ENCODE assay signal across 1 cellular context in the genomic region with DNA sequence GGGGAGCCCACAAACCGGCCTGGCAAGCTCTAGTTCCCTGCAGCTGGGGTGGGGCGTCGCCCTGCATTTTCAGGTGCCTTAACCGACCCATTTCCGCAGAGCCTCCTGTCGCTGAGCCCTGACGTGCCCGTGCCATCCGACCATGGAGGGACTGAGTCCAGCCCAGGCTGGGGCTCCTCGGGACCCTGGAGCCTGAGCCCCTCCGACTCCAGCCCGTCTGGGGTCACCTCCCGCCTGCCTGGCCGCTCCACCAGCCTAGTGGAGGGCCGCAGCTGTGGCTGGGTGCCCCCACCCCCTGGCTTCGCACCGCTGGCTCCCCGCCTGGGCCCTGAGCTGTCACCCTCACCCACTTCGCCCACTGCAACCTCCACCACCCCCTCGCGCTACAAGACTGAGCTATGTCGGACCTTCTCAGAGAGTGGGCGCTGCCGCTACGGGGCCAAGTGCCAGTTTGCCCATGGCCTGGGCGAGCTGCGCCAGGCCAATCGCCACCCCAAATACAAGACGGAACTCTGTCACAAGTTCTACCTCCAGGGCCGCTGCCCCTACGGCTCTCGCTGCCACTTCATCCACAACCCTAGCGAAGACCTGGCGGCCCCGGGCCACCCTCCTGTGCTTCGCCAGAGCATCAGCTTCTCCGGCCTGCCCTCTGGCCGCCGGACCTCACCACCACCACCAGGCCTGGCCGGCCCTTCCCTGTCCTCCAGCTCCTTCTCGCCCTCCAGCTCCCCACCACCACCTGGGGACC.
TF ChIP-seq lines count a peak whose summit lies in the region.

No MANE protein-coding gene starts in this region.

TF ChIP-seq in K562, 482 proteins besides CTCF, POLR2A, EP300 and RAD21 (continued from another document and continues in another):
- TF ChIP-seq, protein P1, sequence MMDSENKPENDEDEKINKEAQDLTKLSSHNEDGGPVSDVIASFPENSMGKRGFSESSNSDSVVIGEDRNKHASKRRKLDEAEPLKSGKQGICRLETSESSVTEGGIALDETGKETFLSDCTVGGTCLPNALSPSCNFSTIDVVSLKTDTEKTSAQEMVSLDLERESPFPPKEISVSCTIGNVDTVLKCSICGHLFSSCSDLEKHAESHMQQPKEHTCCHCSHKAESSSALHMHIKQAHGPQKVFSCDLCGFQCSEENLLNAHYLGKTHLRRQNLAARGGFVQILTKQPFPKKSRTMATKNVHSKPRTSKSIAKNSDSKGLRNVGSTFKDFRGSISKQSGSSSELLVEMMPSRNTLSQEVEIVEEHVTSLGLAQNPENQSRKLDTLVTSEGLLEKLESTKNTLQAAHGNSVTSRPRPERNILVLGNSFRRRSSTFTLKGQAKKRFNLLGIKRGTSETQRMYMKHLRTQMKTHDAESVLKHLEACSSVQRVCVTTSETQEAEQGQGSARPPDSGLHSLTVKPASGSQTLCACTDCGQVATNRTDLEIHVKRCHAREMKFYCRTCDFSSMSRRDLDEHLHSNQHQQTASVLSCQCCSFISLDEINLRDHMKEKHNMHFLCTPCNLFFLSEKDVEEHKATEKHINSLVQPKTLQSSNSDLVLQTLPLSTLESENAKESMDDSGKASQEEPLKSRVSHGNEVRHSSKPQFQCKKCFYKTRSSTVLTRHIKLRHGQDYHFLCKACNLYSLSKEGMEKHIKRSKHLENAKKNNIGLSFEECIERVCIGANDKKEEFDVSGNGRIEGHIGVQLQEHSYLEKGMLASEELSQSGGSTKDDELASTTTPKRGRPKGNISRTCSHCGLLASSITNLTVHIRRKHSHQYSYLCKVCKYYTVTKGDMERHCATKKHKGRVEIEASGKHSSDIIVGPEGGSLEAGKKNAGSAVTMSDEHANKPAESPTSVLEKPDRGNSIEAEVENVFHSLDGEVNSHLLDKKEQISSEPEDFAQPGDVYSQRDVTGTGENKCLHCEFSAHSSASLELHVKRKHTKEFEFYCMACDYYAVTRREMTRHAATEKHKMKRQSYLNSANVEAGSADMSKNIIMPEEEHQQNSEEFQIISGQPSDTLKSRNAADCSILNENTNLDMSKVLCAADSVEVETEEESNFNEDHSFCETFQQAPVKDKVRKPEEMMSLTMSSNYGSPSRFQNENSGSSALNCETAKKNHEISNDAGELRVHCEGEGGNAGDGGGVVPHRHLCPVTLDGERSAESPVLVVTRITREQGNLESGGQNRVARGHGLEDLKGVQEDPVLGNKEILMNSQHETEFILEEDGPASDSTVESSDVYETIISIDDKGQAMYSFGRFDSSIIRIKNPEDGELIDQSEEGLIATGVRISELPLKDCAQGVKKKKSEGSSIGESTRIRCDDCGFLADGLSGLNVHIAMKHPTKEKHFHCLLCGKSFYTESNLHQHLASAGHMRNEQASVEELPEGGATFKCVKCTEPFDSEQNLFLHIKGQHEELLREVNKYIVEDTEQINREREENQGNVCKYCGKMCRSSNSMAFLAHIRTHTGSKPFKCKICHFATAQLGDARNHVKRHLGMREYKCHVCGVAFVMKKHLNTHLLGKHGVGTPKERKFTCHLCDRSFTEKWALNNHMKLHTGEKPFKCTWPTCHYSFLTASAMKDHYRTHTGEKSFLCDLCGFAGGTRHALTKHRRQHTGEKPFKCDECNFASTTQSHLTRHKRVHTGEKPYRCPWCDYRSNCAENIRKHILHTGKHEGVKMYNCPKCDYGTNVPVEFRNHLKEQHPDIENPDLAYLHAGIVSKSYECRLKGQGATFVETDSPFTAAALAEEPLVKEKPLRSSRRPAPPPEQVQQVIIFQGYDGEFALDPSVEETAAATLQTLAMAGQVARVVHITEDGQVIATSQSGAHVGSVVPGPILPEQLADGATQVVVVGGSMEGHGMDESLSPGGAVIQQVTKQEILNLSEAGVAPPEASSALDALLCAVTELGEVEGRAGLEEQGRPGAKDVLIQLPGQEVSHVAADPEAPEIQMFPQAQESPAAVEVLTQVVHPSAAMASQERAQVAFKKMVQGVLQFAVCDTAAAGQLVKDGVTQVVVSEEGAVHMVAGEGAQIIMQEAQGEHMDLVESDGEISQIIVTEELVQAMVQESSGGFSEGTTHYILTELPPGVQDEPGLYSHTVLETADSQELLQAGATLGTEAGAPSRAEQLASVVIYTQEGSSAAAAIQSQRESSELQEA (IDR thresholded peaks at IDR 0.05; ENCODE audit: low read depth) = no peak
- TF ChIP-seq RUNX1 (IDR thresholded peaks at IDR 0.05; ENCODE audit: low read depth) (no peak), SIN3A (IDR thresholded peaks at IDR 0.05; ENCODE audit: borderline replicate concordance in 2 of 2, control insufficient read depth in 1 of 2, low read depth in 2 of 2, low read length in 2 of 2) (0 out of 4 replicates have a peak, but pooled peaks of 1 of the 2 experiments have one; percentile 6), GTF2F1 (IDR thresholded peaks at IDR 0.05; ENCODE audit: low read depth, low read length) (no peak), MBD2 (IDR thresholded peaks at IDR 0.05; ENCODE audit: borderline replicate concordance, low read depth) (no peak), ZNF408 (CRISPR knock-in tag; IDR thresholded peaks at IDR 0.05; ENCODE audit: low read depth) (no peak), FOXP4 (CRISPR knock-in tag; IDR thresholded peaks at IDR 0.05; ENCODE audit: borderline replicate concordance) (no peak), ARID1B (IDR thresholded peaks at IDR 0.05) (no peak), ILK (tag; IDR thresholded peaks at IDR 0.05; ENCODE audit: borderline replicate concordance, low read depth) (no peak), POU5F1 (IDR thresholded peaks at IDR 0.05; ENCODE audit: borderline replicate concordance, low read depth, low read length, partially characterized antibody) (no peak), BRCA1 (IDR thresholded peaks at IDR 0.05) (no peak), BRCA1 (CRISPR knock-in tag; IDR thresholded peaks at IDR 0.05) (no peak), MXD1 (CRISPR knock-in tag; IDR thresholded peaks at IDR 0.05; ENCODE audit: borderline replicate concordance, poor library complexity, severe bottlenecking) (no peak), ZBTB17 (CRISPR knock-in tag; IDR thresholded peaks at IDR 0.05) (no peak), REST (CRISPR knock-in tag; IDR thresholded peaks at IDR 0.05; ENCODE audit: low read depth) (0 out of 2 replicates have a peak, but pooled peaks have one; percentile 25), RBFOX2 (IDR thresholded peaks at IDR 0.05; ENCODE audit: low read depth, low read length) (peak; percentile 89), RBM22 (IDR thresholded peaks at IDR 0.05; ENCODE audit: low read depth, low read length, poor library complexity, severe bottlenecking) (peak; percentile 62), SMC3 (conservative IDR thresholded peaks at IDR 0.05; ENCODE audit: insufficient read depth, low read depth, low read length) (no peak), CEBPB (tag; IDR thresholded peaks at IDR 0.05) (no peak)
- TF ChIP-seq, protein P2, sequence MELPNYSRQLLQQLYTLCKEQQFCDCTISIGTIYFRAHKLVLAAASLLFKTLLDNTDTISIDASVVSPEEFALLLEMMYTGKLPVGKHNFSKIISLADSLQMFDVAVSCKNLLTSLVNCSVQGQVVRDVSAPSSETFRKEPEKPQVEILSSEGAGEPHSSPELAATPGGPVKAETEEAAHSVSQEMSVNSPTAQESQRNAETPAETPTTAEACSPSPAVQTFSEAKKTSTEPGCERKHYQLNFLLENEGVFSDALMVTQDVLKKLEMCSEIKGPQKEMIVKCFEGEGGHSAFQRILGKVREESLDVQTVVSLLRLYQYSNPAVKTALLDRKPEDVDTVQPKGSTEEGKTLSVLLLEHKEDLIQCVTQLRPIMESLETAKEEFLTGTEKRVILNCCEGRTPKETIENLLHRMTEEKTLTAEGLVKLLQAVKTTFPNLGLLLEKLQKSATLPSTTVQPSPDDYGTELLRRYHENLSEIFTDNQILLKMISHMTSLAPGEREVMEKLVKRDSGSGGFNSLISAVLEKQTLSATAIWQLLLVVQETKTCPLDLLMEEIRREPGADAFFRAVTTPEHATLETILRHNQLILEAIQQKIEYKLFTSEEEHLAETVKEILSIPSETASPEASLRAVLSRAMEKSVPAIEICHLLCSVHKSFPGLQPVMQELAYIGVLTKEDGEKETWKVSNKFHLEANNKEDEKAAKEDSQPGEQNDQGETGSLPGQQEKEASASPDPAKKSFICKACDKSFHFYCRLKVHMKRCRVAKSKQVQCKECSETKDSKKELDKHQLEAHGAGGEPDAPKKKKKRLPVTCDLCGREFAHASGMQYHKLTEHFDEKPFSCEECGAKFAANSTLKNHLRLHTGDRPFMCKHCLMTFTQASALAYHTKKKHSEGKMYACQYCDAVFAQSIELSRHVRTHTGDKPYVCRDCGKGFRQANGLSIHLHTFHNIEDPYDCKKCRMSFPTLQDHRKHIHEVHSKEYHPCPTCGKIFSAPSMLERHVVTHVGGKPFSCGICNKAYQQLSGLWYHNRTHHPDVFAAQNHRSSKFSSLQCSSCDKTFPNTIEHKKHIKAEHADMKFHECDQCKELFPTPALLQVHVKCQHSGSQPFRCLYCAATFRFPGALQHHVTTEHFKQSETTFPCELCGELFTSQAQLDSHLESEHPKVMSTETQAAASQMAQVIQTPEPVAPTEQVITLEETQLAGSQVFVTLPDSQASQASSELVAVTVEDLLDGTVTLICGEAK (IDR thresholded peaks at IDR 0.05) = no peak
- TF ChIP-seq, protein P2 (CRISPR knock-in tag; IDR thresholded peaks at IDR 0.05) = no peak
